In the genomic region with DNA sequence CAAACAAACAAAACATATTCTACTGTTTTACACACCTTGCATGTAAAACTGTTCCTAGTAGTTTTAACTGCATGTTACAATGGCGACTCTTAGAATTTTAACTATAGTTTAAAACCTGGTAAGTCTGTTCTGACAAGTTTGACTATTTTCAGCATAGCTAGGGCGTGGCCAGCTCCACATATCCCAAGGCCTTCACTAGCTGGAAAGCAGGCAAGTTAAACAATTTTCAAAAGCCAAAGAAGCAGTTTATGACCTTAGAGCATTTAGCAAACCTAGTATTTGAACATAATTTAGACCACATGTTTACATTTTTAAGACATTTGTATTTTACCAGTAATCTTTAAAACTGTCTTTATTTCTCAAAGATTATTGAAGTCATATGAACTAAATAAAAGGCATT, we compare ENCODE assay signal across 14 cellular contexts.
"Had no signal": no experiment of that assay in that cellular context is flagged by ENCODE, and none has a peak within 500 bp of the region (broad histone marks: within the 10 kb centered on the region; RNA-seq: fewer than 3 reads in every experiment).

No MANE protein-coding gene starts in this region.

- DNase-seq: activated CD4-positive, alpha-beta T cell treated with anti-CD3 and anti-CD28 coated beads, Interleukin-2, amount 10 ng/mL, durations not matched to agents 24 days and 14 days; activated CD8-positive, alpha-beta T cell treated with anti-CD3 and anti-CD28 coated beads for 36 hours; activated naive CD4-positive, alpha-beta T cell treated with anti-CD3 and anti-CD28 coated beads for 36 hours; activated naive CD8-positive, alpha-beta T cell treated with anti-CD3 and anti-CD28 coated beads, Interleukin-2, amount 50 U/mL, for 24 hours; activated T-cell treated with anti-CD3 and anti-CD28 coated beads, Interleukin-2, amount 50 U/mL, for 1 hour; aorta; heart left ventricle; kidney glomerular epithelial cell; left ventricle myocardium inferior; mammary epithelial cell; occipital lobe; stimulated activated CD4-positive, alpha-beta T cell treated with anti-CD3 and anti-CD28 coated beads, Interleukin-2, amount 100 ng/mL, for 24 hours; T1000; trophoblast cell had no signal
